25 cellular contexts compared by ENCODE assay signal in genomic region chr3:181722156-181722555, GRCh38. TPM values are rescaled to one million over a fixed set of nuclear protein-coding genes. Genes with fewer than 3 reads are reported as not detected.
A peak's percentile ranks its signal among the peaks of the same experiment; 100 is the strongest.
DNase-seq lines count a peak whose midpoint lies in the region; ATAC-seq and TF ChIP-seq lines count a peak whose summit lies in the region.
"Had no signal": no experiment of that assay in that cellular context is flagged by ENCODE, and none has a peak within 500 bp of the region (broad histone marks: within the 10 kb centered on the region; RNA-seq: fewer than 3 reads in every experiment).

No MANE protein-coding gene starts in this region.

- H3F3A ChIP-seq in PC-3 (ENCODE audit: low read length, unreplicated experiment) = no peaks in the 10 kb centered on the region

- TF ChIP-seq CTCF in endodermal cell (conservative IDR thresholded peaks at IDR 0.05) (no peak), PC-3 (conservative IDR thresholded peaks at IDR 0.05; ENCODE audit: low read depth, low read length) (no peak)

- H3K4me1 ChIP-seq in endodermal cell (ENCODE audit: control insufficient read depth, insufficient read depth, low read length) (no peaks in the 10 kb centered on the region), PC-3 (ENCODE audit: insufficient read depth, low read length) (no peaks in the 10 kb centered on the region)
- H3K4me1 ChIP-seq: BLaER1, pancreas had no signal

- no peak overlapping the region for H3K4me2 ChIP-seq in PC-3 (ENCODE audit: low read length)
- H3K4me2 ChIP-seq: BLaER1, PC-9 had no signal

- intact Hi-C loops in PC-3 (cut with micrococcal nuclease) = no loop called here

- H3K27ac ChIP-seq in endodermal cell (ENCODE audit: low read depth, low read length) = peak overlapping the region; percentile 85
- H3K27ac ChIP-seq in PC-3 (ENCODE audit: low read length) = no peak overlapping the region
- H3K27ac ChIP-seq: BLaER1, cardiac muscle cell, pancreas, PC-9, sigmoid colon, SJSA1 had no signal

- DNase-seq in NCI-H2081 (lab: John Stamatoyannopoulos, UW) (peak; percentile 95 to 98), NCI-H2081 treated with DMSO at 0.1 percent for 48 hours (lab: John Stamatoyannopoulos, UW) (no peak), NCI-H69 (lab: John Stamatoyannopoulos, UW) (peak; percentile 98), endodermal cell (no peak), retina (peak; percentile 66), NCI-H446 (lab: John Stamatoyannopoulos, UW) (no peak), PC-3 (no peak)
- DNase-seq: activated CD4-positive, alpha-beta T cell treated with anti-CD3 and anti-CD28 coated beads, Interleukin-2, amount 50 U/mL, for 1 hour; activated CD8-positive, alpha-beta memory T cell treated with anti-CD3 and anti-CD28 coated beads, Interleukin-2, amount 50 U/mL, for 4 hours; activated effector memory CD4-positive, alpha-beta T cell treated with Interleukin-2 at 50 U/mL for 16 hours; IMR-90; kidney glomerular epithelial cell; mammary epithelial cell; NCI-H187 treated with DMSO at 0.1 percent for 48 hours; NCI-H526; pancreas; sigmoid colon; T-helper 17 cell had no signal

- no peak overlapping the region for H3K4me3 ChIP-seq in endodermal cell (ENCODE audit: low read length)
- no peak overlapping the region for H3K4me3 ChIP-seq in PC-3 (ENCODE audit: low read length)
- H3K4me3 ChIP-seq: BLaER1, cardiac muscle cell, pancreas, PC-9, sigmoid colon, SJSA1 had no signal

- no peaks in the 10 kb centered on the region for H3K9me3 ChIP-seq in endodermal cell (ENCODE audit: control insufficient read depth, low read length)
- H3K9me3 ChIP-seq in PC-3 (ENCODE audit: low read length) = no peaks in the 10 kb centered on the region
- H3K9me3 ChIP-seq: pancreas, SJSA1 had no signal

- H3K27ac Mint-ChIP-seq in endodermal cell = no peak overlapping the region
- H3K27ac Mint-ChIP-seq: T-helper 17 cell had no signal

- no peaks in the 10 kb centered on the region for H3K79me2 ChIP-seq in PC-3 (ENCODE audit: low read length)

- H3K4me1 Mint-ChIP-seq in endodermal cell = peaks cover 50% of the 10 kb centered on the region
- H3K4me1 Mint-ChIP-seq: T-helper 17 cell had no signal

- BruUV-seq in PC-3 (replicated peaks; lab: Mats Ljungman, UMichigan) = no TSS peak

- no peaks in the 10 kb centered on the region for H3K9me2 ChIP-seq in PC-3 (replicated peaks; ENCODE audit: low read length)

- H4K20me1 ChIP-seq in PC-3 (ENCODE audit: low read length) = no peaks in the 10 kb centered on the region

- POLR2A ChIA-PET in PC-3 (lab: Charles Lee; ENCODE audit: unreplicated experiment) = no interaction called here

- H3K27me3 Mint-ChIP-seq in endodermal cell (ENCODE audit: insufficient read depth) = peaks cover 99% of the 10 kb centered on the region

- H3K36me3 Mint-ChIP-seq in endodermal cell (ENCODE audit: low read depth) = no peaks in the 10 kb centered on the region

- 61 to 72% methylated on average over 3 to 4 of the region's 4 CpGs for WGBS in endodermal cell (ENCODE audit: insufficient coverage in 1 of 2, insufficient read length in 1 of 2), 2 experiments

- H3K27me3 ChIP-seq in endodermal cell (ENCODE audit: control insufficient read depth, insufficient read depth, low read length, poor library complexity, severe bottlenecking) (peaks cover 89% of the 10 kb centered on the region), PC-3 (ENCODE audit: low read length) (peaks cover 94% of the 10 kb centered on the region)
- H3K27me3 ChIP-seq: SJSA1 had no signal

- H3K9ac ChIP-seq in endodermal cell (ENCODE audit: extremely low read depth, low read length, poor library complexity, severe bottlenecking) = no peak overlapping the region
- H3K9ac ChIP-seq in PC-3 (ENCODE audit: low read length) = no peak overlapping the region
- H3K9ac ChIP-seq: BLaER1 had no signal

- H3K36me3 ChIP-seq in endodermal cell (ENCODE audit: control insufficient read depth, insufficient read depth, low read length) (no peaks in the 10 kb centered on the region), PC-3 (ENCODE audit: low read depth, low read length) (no peaks in the 10 kb centered on the region)
- H3K36me3 ChIP-seq: BLaER1, cardiac muscle cell, pancreas, sigmoid colon had no signal

- CTCF ChIA-PET in PC-3 (lab: Charles Lee) = no interaction called here

- no peak overlapping the region for H2AFZ ChIP-seq in PC-3 (ENCODE audit: low read length)
- H2AFZ ChIP-seq: PC-9 had no signal

- ATAC-seq in PC-3 = no peak
- no peak for ATAC-seq in GM21526 (IDR thresholded peaks at IDR 0.05; ENCODE audit: low FRiP score, unreplicated experiment)
- ATAC-seq: pancreas, T-helper 17 cell had no signal

- H3K9me3 Mint-ChIP-seq in endodermal cell = no peaks in the 10 kb centered on the region

- no peak overlapping the region for H3K4me3 Mint-ChIP-seq in endodermal cell
- H3K4me3 Mint-ChIP-seq: T-helper 17 cell had no signal

RNA-seq across cellular contexts. Expression of gene SOX2, which starts 10.4 kb away (rescaled TPM):
- total RNA-seq in endodermal cell (10 to 100 TPM in 1 of 2 donors, 1 to 10 TPM in 1; 1.8 to 39.5 TPM), PC-3 (2014; rRNA removed) (not detected in 2 replicates)
- 240 TPM for polyA plus RNA-seq in endodermal cell (2013, experiment 1 of 2)
- 203 TPM for polyA plus RNA-seq in endodermal cell (2013, experiment 2 of 2)
- total RNA-seq: dermis microvascular lymphatic vessel endothelial cell, epithelial cell of proximal tubule, IMR-90, mammary epithelial cell, PC-9, T-helper 17 cell had no signal
- polyA plus RNA-seq: cardiac muscle cell, IMR-90, mammary epithelial cell had no signal

Comparison
In these comparisons a context has a peak if more than half of its experiments do, and no peak if none do; other contexts are left out.
1. DNase-seq: peak in NCI-H2081 (2 of 2), NCI-H69 (single experiment) and retina (single experiment); none in NCI-H2081 treated with DMSO at 0.1 percent for 48 hours (single experiment), endodermal cell (single experiment), NCI-H446 (0 of 2) and PC-3 (single experiment).